ENCODE assay signal across 14 cellular contexts in genomic region chr2:27275211-27276150, GRCh38. TPM values are rescaled to one million over a fixed set of nuclear protein-coding genes. Genes with fewer than 3 reads are reported as not detected.
A peak's percentile ranks its signal among the peaks of the same experiment; 100 is the strongest.
DNase-seq lines count a peak whose midpoint lies in the region; ATAC-seq and TF ChIP-seq lines count a peak whose summit lies in the region.
"Had no signal": no experiment of that assay in that cellular context is flagged by ENCODE, and none has a peak within 500 bp of the region (broad histone marks: within the 10 kb centered on the region; RNA-seq: fewer than 3 reads in every experiment).

DNAJC5G (plus strand) TSS chr2:27275433; CDS start chr2:27276729, 1,296 bp downstream.

- no peaks in the 10 kb centered on the region for H3K36me3 Mint-ChIP-seq in endothelial cell (ENCODE audit: low read depth, unreplicated experiment)
- H3K36me3 Mint-ChIP-seq: CD4-positive, alpha-beta memory T cell had no signal

- TF ChIP-seq POLR2A in upper lobe of left lung (IDR thresholded peaks at IDR 0.05) (no peak), lower leg skin (IDR thresholded peaks at IDR 0.05) (no peak)

- intact Hi-C loops in heart right ventricle (cut with DNase I), result no loop called here
- intact Hi-C loops in Right ventricle myocardium inferior (cut with DNase I), result no loop called here
- intact Hi-C loops in lower leg skin (cut with DNase I; ENCODE audit: low total_unique reads), result no loop called here

- H3K27ac ChIP-seq in heart right ventricle (peak within 1 kb of the TSS in 7 of 10 donors; percentile 61 to 87 (median 80)), upper lobe of left lung (peak within 1 kb of the TSS in 1 of 4 donors; percentile 27)
- H3K27ac ChIP-seq: C4-2B had no signal

- no peak within 1 kb of the TSS for H3K4me3 ChIP-seq in heart right ventricle
- no peak within 1 kb of the TSS for H3K4me3 ChIP-seq in H7 (ENCODE audit: insufficient read depth, low read depth, low read length)
- no peak within 1 kb of the TSS for H3K4me3 ChIP-seq in upper lobe of left lung
- H3K4me3 ChIP-seq in lower leg skin (ENCODE audit: low read depth, poor library complexity, severe bottlenecking), result no peak within 1 kb of the TSS

- ATAC-seq in heart right ventricle (no peak), Right ventricle myocardium inferior (no peak), upper lobe of left lung (ENCODE audit: low FRiP score in 2 of 2) (peak in 1 of 2 donors; percentile 69)

- H3K27me3 Mint-ChIP-seq in endothelial cell (ENCODE audit: unreplicated experiment), result peaks cover 5% of the 10 kb centered on the region

- H3K27ac Mint-ChIP-seq in endothelial cell (ENCODE audit: unreplicated experiment), result peak within 1 kb of the TSS; percentile 50
- H3K27ac Mint-ChIP-seq: CD4-positive, alpha-beta memory T cell had no signal

- peak within 1 kb of the TSS; percentile 22 for H3K4me3 Mint-ChIP-seq in endothelial cell (ENCODE audit: unreplicated experiment)
- H3K4me3 Mint-ChIP-seq: CD4-positive, alpha-beta memory T cell had no signal

- H3K4me1 Mint-ChIP-seq in endothelial cell (ENCODE audit: unreplicated experiment), result no peaks in the 10 kb centered on the region

- TF ChIP-seq EP300 in upper lobe of left lung (IDR thresholded peaks at IDR 0.05), result no peak

- WGBS in heart right ventricle, 2 donors, result 74 to 79% methylated on average over 39 of the region's 39 CpGs
- 68 to 78% methylated on average over 38 to 39 of the region's 39 CpGs for WGBS in upper lobe of left lung, 2 donors
- WGBS in lower leg skin, 2 donors, result 80 to 84% methylated on average over 36 to 38 of the region's 39 CpGs

- H3K9me3 Mint-ChIP-seq in endothelial cell (ENCODE audit: unreplicated experiment), result no peaks in the 10 kb centered on the region
- H3K9me3 Mint-ChIP-seq: CD4-positive, alpha-beta memory T cell had no signal

- H3K36me3 ChIP-seq in heart right ventricle (no peaks in the 10 kb centered on the region), H7 (replicated peaks; ENCODE audit: control insufficient read depth, insufficient read depth, low read length) (no peaks in the 10 kb centered on the region), upper lobe of left lung (no peaks in the 10 kb centered on the region)
- H3K36me3 ChIP-seq: BE2C had no signal

- peaks cover 0 to 51% (median 14%) of the 10 kb centered on the region in 9 donors for H3K4me1 ChIP-seq in heart right ventricle
- H3K4me1 ChIP-seq in upper lobe of left lung, result peaks cover 0 to 14% (median 2%) of the 10 kb centered on the region in 4 donors
- H3K4me1 ChIP-seq: BE2C had no signal

- DNase-seq in heart right ventricle (no peak), Right ventricle myocardium inferior (ENCODE audit: missing footprints) (no peak), H7 (peak; percentile 42), endothelial cell (ENCODE audit: low spot score) (no peak), upper lobe of left lung (peak; percentile 55 to 66), retina (no peak), lower leg skin (ENCODE audit: low spot score in 2 of 2) (no peak)
- DNase-seq: BE2C; CD4-positive, alpha-beta memory T cell; DMS79; IMR-90 had no signal

- H3K27me3 ChIP-seq in heart right ventricle, result peaks cover 0 to 14% (median 0%) of the 10 kb centered on the region in 7 donors
- no peaks in the 10 kb centered on the region for H3K27me3 ChIP-seq in H7 (ENCODE audit: control insufficient read depth, insufficient read depth, low read length)
- H3K27me3 ChIP-seq in upper lobe of left lung, result no peaks in the 10 kb centered on the region
- H3K27me3 ChIP-seq: BE2C had no signal

- H3K9me3 ChIP-seq in heart right ventricle, result no peaks in the 10 kb centered on the region
- no peaks in the 10 kb centered on the region for H3K9me3 ChIP-seq in upper lobe of left lung
- H3K9me3 ChIP-seq: BE2C had no signal

- TF ChIP-seq CTCF in heart right ventricle (IDR thresholded peaks at IDR 0.05), result no peak
- TF ChIP-seq CTCF in endothelial cell (IDR thresholded peaks at IDR 0.05; ENCODE audit: unreplicated experiment), result no peak
- no peak for TF ChIP-seq CTCF in upper lobe of left lung (IDR thresholded peaks at IDR 0.05)
- TF ChIP-seq CTCF in lower leg skin (IDR thresholded peaks at IDR 0.05), result no peak

RNA-seq across cellular contexts. Expression of gene DNAJC5G, which starts in this region (rescaled TPM):
- total RNA-seq in heart right ventricle (1 to 10 TPM in 9 of 10 donors, under 1 TPM in 1; 0.94 to 6.0 (median 1.6) TPM), Right ventricle myocardium inferior (1.9 TPM), endothelial cell (ENCODE audit: unreplicated experiment) (not detected), upper lobe of left lung (not detected), lower leg skin (not detected)
- polyA plus RNA-seq in heart right ventricle, result 1 to 10 TPM in 1 of 2 donors, under 1 TPM in 1; 0.19 to 3.7 TPM
- not detected in 2 replicates for total RNA-seq in H7 (2014; rRNA removed; shearing (Covaris generic))
- total RNA-seq: CD4-positive, alpha-beta memory T cell; G401; IMR-90 had no signal
- polyA plus RNA-seq: AG04450; CD4-positive, alpha-beta memory T cell; IMR-90 had no signal

Comparison
In these comparisons a context has a peak if more than half of its experiments do, and no peak if none do; other contexts are left out.
1. Peak in DNase-seq in H7; RNA of the gene not detected or under 1 TPM.
2. Peak in DNase-seq in upper lobe of left lung; RNA of the gene not detected or under 1 TPM.